10 cellular contexts compared by ENCODE assay signal in genomic region chr6:15948930-15949900, GRCh38.
DNase-seq lines count a peak whose midpoint lies in the region; ATAC-seq and TF ChIP-seq lines count a peak whose summit lies in the region.
"Had no signal": no experiment of that assay in that cellular context is flagged by ENCODE, and none has a peak within 500 bp of the region (broad histone marks: within the 10 kb centered on the region; RNA-seq: fewer than 3 reads in every experiment).

No MANE protein-coding gene starts in this region.

- DNase-seq in NCI-H1105 treated with DMSO at 0.1 percent for 48 hours (lab: John Stamatoyannopoulos, UW), result peak; percentile 97
- peak; percentile 84 for DNase-seq in PC-3
- DNase-seq in iris pigment epithelial cell (ENCODE audit: low read depth), result peak; percentile 53
- no peak for DNase-seq in GM19240 (ENCODE audit: insufficient read length, low spot score)
- DNase-seq: midbrain; stimulated activated CD4-positive, alpha-beta T cell treated with anti-CD3 and anti-CD28 coated beads, Interleukin-2, amount 100 ng/mL, for 48 hours had no signal

- H3K27ac ChIP-seq in C4-2B, result peak overlapping the region; percentile 60
- H3K27ac ChIP-seq in PC-3 (ENCODE audit: low read length), result peak overlapping the region; percentile 57

- CTCF ChIA-PET in PC-3 (lab: Charles Lee), result interaction anchor here (0.5 kb wide), 1 partner anchor 180 kb away, joined by 4 read pairs; the partner anchor contains the start of gene MYLIP

- peak overlapping the region; percentile 54 for H3K4me2 ChIP-seq in PC-3 (ENCODE audit: low read length)

- no peak for TF ChIP-seq CTCF in C4-2B (conservative IDR thresholded peaks at IDR 0.05)
- TF ChIP-seq CTCF in PC-3 (conservative IDR thresholded peaks at IDR 0.05; ENCODE audit: low read depth, low read length), result no peak

- H3K79me2 ChIP-seq in PC-3 (ENCODE audit: low read length), result no peaks in the 10 kb centered on the region

- intact Hi-C loops in PC-3 (cut with micrococcal nuclease), result loop anchor here (1.0 to 2.0 kb wide), 2 partner anchors 179 to 188 kb away; no protein-coding TSS in a partner anchor

- peak overlapping the region; percentile 12; the same call in 1 of the 2 replicates for H2AFZ ChIP-seq in PC-3 (ENCODE audit: low read length)

- H3K27me3 ChIP-seq in PC-3 (ENCODE audit: low read length), result no peaks in the 10 kb centered on the region

- BruUV-seq in PC-3 (replicated peaks; lab: Mats Ljungman, UMichigan), result no TSS peak

- H3F3A ChIP-seq in PC-3 (ENCODE audit: low read length, unreplicated experiment), result no peaks in the 10 kb centered on the region

- no peaks in the 10 kb centered on the region for H3K36me3 ChIP-seq in PC-3 (ENCODE audit: low read depth, low read length)

- H3K9me2 ChIP-seq in PC-3 (replicated peaks; ENCODE audit: low read length), result no peaks in the 10 kb centered on the region

- peak; percentile 89 for ATAC-seq in PC-3
- ATAC-seq in GM21360 (IDR thresholded peaks at IDR 0.05; ENCODE audit: unreplicated experiment), result no peak
- no peak for ATAC-seq in GM21786 (IDR thresholded peaks at IDR 0.05; ENCODE audit: unreplicated experiment)
- ATAC-seq in HG02970 (IDR thresholded peaks at IDR 0.05; ENCODE audit: low FRiP score, unreplicated experiment), result no peak

- H3K9me3 ChIP-seq in PC-3 (ENCODE audit: low read length), result no peaks in the 10 kb centered on the region

- peak overlapping the region; percentile 13; the same call in 1 of the 2 replicates for H3K4me3 ChIP-seq in PC-3 (ENCODE audit: low read length)

- H3K9ac ChIP-seq in PC-3 (ENCODE audit: low read length), result peak overlapping the region; percentile 2; the same call in 1 of the 2 replicates

- no peaks in the 10 kb centered on the region for H4K20me1 ChIP-seq in PC-3 (ENCODE audit: low read length)

- peaks cover 40% of the 10 kb centered on the region for H3K4me1 ChIP-seq in PC-3 (ENCODE audit: insufficient read depth, low read length)

- POLR2A ChIA-PET in PC-3 (lab: Charles Lee; ENCODE audit: unreplicated experiment), result interaction anchor here (0.6 kb wide), 1 partner anchor 180 kb away, joined by 3 read pairs; no protein-coding TSS in a partner anchor
